In the genomic region with DNA sequence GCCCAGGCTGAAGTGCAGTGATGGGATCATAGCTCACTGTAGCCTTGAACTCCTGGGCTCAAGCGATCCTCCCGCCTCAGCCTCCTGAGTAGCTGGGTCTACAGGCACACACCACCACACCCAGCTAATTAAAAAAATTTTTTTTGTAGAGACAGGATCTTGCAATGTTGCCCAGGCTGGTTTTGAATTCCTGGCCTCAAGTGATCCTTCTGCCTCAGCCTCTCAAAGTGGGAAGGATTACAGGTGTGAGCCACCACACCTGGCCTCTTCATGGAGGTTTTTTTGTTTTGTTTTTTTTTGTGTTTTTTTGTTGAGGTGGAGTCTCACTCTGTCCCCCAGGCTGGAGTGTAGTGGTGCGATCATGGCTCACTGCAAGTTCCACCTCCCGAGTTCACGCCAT, we compare ENCODE assay signal across 18 cellular contexts. TPM values are rescaled to one million over a fixed set of nuclear protein-coding genes. Genes with fewer than 3 reads are reported as not detected.
"Had no signal": no experiment of that assay in that cellular context is flagged by ENCODE, and none has a peak within 500 bp of the region (broad histone marks: within the 10 kb centered on the region; RNA-seq: fewer than 3 reads in every experiment).

No MANE protein-coding gene starts in this region.

RNA-seq across cellular contexts. Expression of gene TLX1, which starts 23.4 kb away (rescaled TPM):
- total RNA-seq: activated naive CD4-positive, alpha-beta T cell treated with anti-CD3 and anti-CD28 coated beads for 36 hours; activated naive CD4-positive, alpha-beta T cell treated with anti-CD3 and anti-CD28 coated beads, Interleukin-2, amount 50 U/mL, for 72 hours; activated naive CD8-positive, alpha-beta T cell treated with anti-CD3 and anti-CD28 coated beads for 36 hours; activated naive CD8-positive, alpha-beta T cell treated with anti-CD3 and anti-CD28 coated beads, Interleukin-2, amount 10 ng/mL, durations not matched to agents 7 days and 5 days; activated T-cell treated with anti-CD3 and anti-CD28 coated beads, Interleukin-2, amount 50 U/mL, for 4 hours; activated T-cell treated with anti-CD3 and anti-CD28 coated beads, Interleukin-2, amount 50 U/mL, for 72 hours; activated T-helper 1 cell treated with anti-CD3 and anti-CD28 coated beads, Interleukin-12 subunit alpha, Interleukin-12 subunit beta, Interleukin-2, Interleukin-4 antibody, amounts not matched to agents 30 ng/mL and 10 ng/mL and 1 ng/mL, durations not matched to agents 14 hours and 24 hours and 36 hours; activated T-helper 17 cell treated with anti-CD3 and anti-CD28 coated beads, Interleukin-2, amount 50 U/mL, for 72 hours; activated T-helper 2 cell treated with anti-CD3 and anti-CD28 coated beads, Interferon-gamma antibody, Interleukin-2, Interleukin-4, amounts not matched to agents 10 μg/mL and 5 μg/mL and 100 μg/mL, durations not matched to agents 14 hours and 24 hours and 36 hours; adrenal gland; aorta; ascending aorta; astrocyte; breast epithelium; bronchial epithelial cell; cardiac septum; cerebellum; chondrocyte had no signal
- polyA plus RNA-seq: adrenal gland had no signal
